In the genomic region with DNA sequence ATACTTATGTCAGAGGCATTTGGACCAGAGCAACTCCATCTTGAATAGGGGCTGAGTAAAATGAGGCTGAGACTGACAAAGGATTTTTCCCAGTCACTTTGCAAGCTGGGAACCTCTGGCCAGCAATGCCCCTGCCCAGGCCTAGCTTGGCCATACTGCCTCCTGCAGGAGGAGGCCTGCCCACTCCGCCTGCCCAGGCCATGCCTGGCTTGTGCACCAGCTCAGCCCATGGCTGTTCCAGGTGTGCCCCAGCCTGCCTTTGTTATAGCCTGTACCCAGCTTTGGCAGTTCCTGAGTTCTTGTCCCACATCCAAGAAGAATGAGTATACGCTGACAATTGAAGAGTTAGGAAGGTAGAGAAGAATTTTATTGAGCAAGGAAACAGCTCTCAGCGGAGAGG, we compare ENCODE assay signal across 14 cellular contexts.
DNase-seq lines count a peak whose midpoint lies in the region; ATAC-seq and TF ChIP-seq lines count a peak whose summit lies in the region.
"Had no signal": no experiment of that assay in that cellular context is flagged by ENCODE, and none has a peak within 500 bp of the region (broad histone marks: within the 10 kb centered on the region; RNA-seq: fewer than 3 reads in every experiment).

No MANE protein-coding gene starts in this region.

- no peak overlapping the region for H3K4ac ChIP-seq in H9 (ENCODE audit: low read depth, low read length)

- no peak overlapping the region for H2BK12ac ChIP-seq in H9 (ENCODE audit: insufficient read length, low read depth, low read length)

- DNase-seq in H9 (peak; percentile 59), SK-MEL-5 (ENCODE audit: low read depth, low spot score) (peak; percentile 1), esophagus muscularis mucosa (ENCODE audit: extremely low spot score) (peak; percentile 72), osteoblast (ENCODE audit: insufficient read length, low spot score, missing footprints) (peak; percentile 11), AG20443 (ENCODE audit: low spot score) (no peak)
- DNase-seq: BE2C; Caco-2; CD8-positive, alpha-beta memory T cell; DMS53; GF-D8 had no signal

- H3K9me3 ChIP-seq in H9 (ENCODE audit: control insufficient read depth, low read depth, low read length) (peaks cover 8% of the 10 kb centered on the region), esophagus muscularis mucosa (no peaks in the 10 kb centered on the region), osteoblast (ENCODE audit: low read depth, low read length) (no peaks in the 10 kb centered on the region)
- H3K9me3 ChIP-seq: BE2C had no signal

- H3K56ac ChIP-seq in H9 (ENCODE audit: insufficient read length, low read depth, low read length): no peak overlapping the region

- TF ChIP-seq POLR2A in esophagus muscularis mucosa (IDR thresholded peaks at IDR 0.05; ENCODE audit: low read depth): no peak

- TF ChIP-seq EP300 in esophagus muscularis mucosa (IDR thresholded peaks at IDR 0.05): no peak

- intact Hi-C loops in esophagus muscularis mucosa (cut with DNase I): no loop called here

- no peak overlapping the region for H2BK120ac ChIP-seq in H9 (ENCODE audit: low read depth, low read length, poor library complexity, severe bottlenecking)

- H3K4me1 ChIP-seq in H9 (ENCODE audit: insufficient read depth, low read length) (no peaks in the 10 kb centered on the region; the same call in 1 of the 2 replicates), esophagus muscularis mucosa (no peaks in the 10 kb centered on the region), osteoblast (ENCODE audit: insufficient read depth, low read length) (no peaks in the 10 kb centered on the region)

- H3K36me3 ChIP-seq in esophagus muscularis mucosa (no peaks in the 10 kb centered on the region), osteoblast (ENCODE audit: insufficient read depth, low read length) (no peaks in the 10 kb centered on the region)

- H3K4me3 ChIP-seq in esophagus muscularis mucosa (no peak overlapping the region), osteoblast (ENCODE audit: insufficient read depth, low read length) (no peak overlapping the region)

- no peak overlapping the region for H3K4me3 Mint-ChIP-seq in H9
- H3K4me3 Mint-ChIP-seq: CD14-positive monocyte; CD8-positive, alpha-beta memory T cell had no signal

- peaks cover 19% of the 10 kb centered on the region; the same call in 1 of the 2 replicates for H3K27me3 ChIP-seq in H9 (ENCODE audit: insufficient read depth, low read length)
- no peaks in the 10 kb centered on the region for H3K27me3 ChIP-seq in esophagus muscularis mucosa
- no peaks in the 10 kb centered on the region for H3K27me3 ChIP-seq in osteoblast (ENCODE audit: insufficient read depth, low read length)
- H3K27me3 ChIP-seq: BE2C had no signal

- H4K5ac ChIP-seq in H9 (ENCODE audit: insufficient read length, low read depth, low read length): no peak overlapping the region

- H3K79me2 ChIP-seq in H9 (ENCODE audit: insufficient read depth, low read length) (no peaks in the 10 kb centered on the region), osteoblast (ENCODE audit: insufficient read depth, low read length) (no peaks in the 10 kb centered on the region)

- no peak overlapping the region for H2BK15ac ChIP-seq in H9 (ENCODE audit: low read depth, low read length)

- H4K91ac ChIP-seq in H9 (ENCODE audit: insufficient read length, low read depth, low read length): no peak overlapping the region

- H2AFZ ChIP-seq in H9 (ENCODE audit: low read length) (no peak overlapping the region), osteoblast (ENCODE audit: low read length) (no peak overlapping the region)

- H2BK5ac ChIP-seq in H9 (ENCODE audit: insufficient read length, low read length): no peak overlapping the region

- H3K27ac Mint-ChIP-seq in H9: no peak overlapping the region
- H3K27ac Mint-ChIP-seq: CD14-positive monocyte had no signal

- H4K20me1 ChIP-seq in H9 (ENCODE audit: control insufficient read depth, insufficient read depth, insufficient read length) (no peaks in the 10 kb centered on the region), osteoblast (ENCODE audit: insufficient read depth, low read length) (no peaks in the 10 kb centered on the region)

- H3K23ac ChIP-seq in H9 (ENCODE audit: insufficient read length, low read depth, low read length): no peak overlapping the region

- peaks cover 15 to 19% of the 10 kb centered on the region in 2 experiments for H3K9me3 Mint-ChIP-seq in H9

- no peak overlapping the region for H3T11ph ChIP-seq in H9 (ENCODE audit: low read length)

- peaks cover 25 to 26% of the 10 kb centered on the region in 2 experiments for H3K4me1 Mint-ChIP-seq in H9
- H3K4me1 Mint-ChIP-seq: CD14-positive monocyte; CD8-positive, alpha-beta memory T cell had no signal

- no peak overlapping the region for H4K8ac ChIP-seq in H9 (replicated peaks; ENCODE audit: insufficient read length, low read depth, low read length)

- H3K23me2 ChIP-seq in H9 (ENCODE audit: insufficient read length, low read depth, low read length, poor library complexity, severe bottlenecking): no peaks in the 10 kb centered on the region

- H3K4me2 ChIP-seq in H9 (ENCODE audit: insufficient read depth, insufficient read length, low read length): no peak overlapping the region
- H3K4me2 ChIP-seq in osteoblast (ENCODE audit: insufficient read depth, low read length): no peak overlapping the region

- no peak overlapping the region for H3K18ac ChIP-seq in H9 (ENCODE audit: insufficient read length, low read depth, low read length)

- H3K79me1 ChIP-seq in H9 (ENCODE audit: insufficient read depth, low read depth, low read length, poor library complexity, severe bottlenecking): no peaks in the 10 kb centered on the region

- no CpG with 5 or more reads among the region's 3 CpGs for WGBS in H9 (ENCODE audit: extremely low coverage, insufficient read length, low lambda C conversion rate)
- WGBS in esophagus muscularis mucosa: 100% methylated on average over 3 of the region's 3 CpGs

- H3K27me3 Mint-ChIP-seq in H9 (ENCODE audit: low read depth): peaks cover 93% of the 10 kb centered on the region

- H3K36me3 Mint-ChIP-seq in H9 (ENCODE audit: insufficient read depth in 1 of 3, low read depth in 3 of 3): peaks cover 13 to 20% (median 17%) of the 10 kb centered on the region in 3 experiments
- H3K36me3 Mint-ChIP-seq: CD14-positive monocyte; CD8-positive, alpha-beta memory T cell had no signal

- H3K27ac ChIP-seq in H9 (ENCODE audit: insufficient read length, low read depth, low read length) (no peak overlapping the region), esophagus muscularis mucosa (replicated peaks in 1 of 4) (no peak overlapping the region), osteoblast (ENCODE audit: low read depth, low read length) (no peak overlapping the region)
- H3K27ac ChIP-seq: HL-60 had no signal

- TF ChIP-seq CTCF in H9 (conservative IDR thresholded peaks at IDR 0.05) (no peak), esophagus muscularis mucosa (IDR thresholded peaks at IDR 0.05) (no peak), osteoblast (IDR thresholded peaks at IDR 0.05; ENCODE audit: extremely low read depth, low read depth, low read length) (no peak)

- H2AK5ac ChIP-seq in H9 (ENCODE audit: insufficient read length, low read length): no peak overlapping the region

- H3K14ac ChIP-seq in H9 (ENCODE audit: insufficient read depth, low read length): no peak overlapping the region

- in situ Hi-C loops in SK-MEL-5 (cut with HindIII; ENCODE audit: low pct_unique_long_range_greater_than_20kb, low sequenced_read_pairs): no loop called here

- no peak overlapping the region for H3K9ac ChIP-seq in H9 (ENCODE audit: extremely low read depth, insufficient read length, low read length)

- ATAC-seq in GM18870 (IDR thresholded peaks at IDR 0.05; ENCODE audit: unreplicated experiment): no peak
- ATAC-seq in HG02759 (IDR thresholded peaks at IDR 0.05; ENCODE audit: unreplicated experiment): no peak

- H2BK20ac ChIP-seq in H9 (ENCODE audit: low read depth, low read length, poor library complexity, severe bottlenecking): no peak overlapping the region
